Comparison of ENCODE assay signal across 1 cellular context in genomic region chr11:95067042-95067827, GRCh38.
TF ChIP-seq lines count a peak whose summit lies in the region.

No MANE protein-coding gene starts in this region.

TF ChIP-seq in HepG2, 621 proteins besides CTCF, POLR2A, EP300 and RAD21 (continued from another document and continues in another):
- TF ChIP-seq KDM2A (CRISPR knock-in tag; IDR thresholded peaks at IDR 0.05; ENCODE audit: borderline replicate concordance, low read depth) = peak; percentile 84
- no peak; the same call in none of the 2 replicates for TF ChIP-seq NKX3-1 (CRISPR knock-in tag; IDR thresholded peaks at IDR 0.05)
- TF ChIP-seq ZNF644 (CRISPR knock-in tag; IDR thresholded peaks at IDR 0.05; ENCODE audit: low read depth) = no peak
- TF ChIP-seq PRPF4 (IDR thresholded peaks at IDR 0.05; ENCODE audit: low read depth, low read length, poor library complexity, severe bottlenecking) = no peak
- TF ChIP-seq GATA4 (IDR thresholded peaks at IDR 0.05; ENCODE audit: borderline replicate concordance, low read depth) = no peak
- TF ChIP-seq SNRNP70 (IDR thresholded peaks at IDR 0.05; ENCODE audit: low read depth, low read length) = no peak
- no peak for TF ChIP-seq RFX3 (CRISPR knock-in tag; IDR thresholded peaks at IDR 0.05)
- TF ChIP-seq ZNF34 (CRISPR knock-in tag; IDR thresholded peaks at IDR 0.05; ENCODE audit: borderline replicate concordance) = peak; percentile 90; the same call in 1 of the 2 replicates
- no peak for TF ChIP-seq ZNF577 (CRISPR knock-in tag; IDR thresholded peaks at IDR 0.05; ENCODE audit: borderline replicate concordance, low read depth)
- TF ChIP-seq PCBP1 (IDR thresholded peaks at IDR 0.05; ENCODE audit: borderline replicate concordance, low read depth, low read length) = no peak
- no peak for TF ChIP-seq KLF9 (CRISPR knock-in tag; IDR thresholded peaks at IDR 0.05; ENCODE audit: low read depth)
- no peak for TF ChIP-seq HNRNPUL1 (IDR thresholded peaks at IDR 0.05; ENCODE audit: low read depth, low read length)
- TF ChIP-seq TCF7 (IDR thresholded peaks at IDR 0.05; ENCODE audit: low read depth) = no peak
- TF ChIP-seq SRY (CRISPR knock-in tag; IDR thresholded peaks at IDR 0.05) = peak; percentile 76; the same call in 1 of the 2 replicates
- TF ChIP-seq ZNF562 (CRISPR knock-in tag; IDR thresholded peaks at IDR 0.05; ENCODE audit: borderline replicate concordance) = no peak
- no peak for TF ChIP-seq GZF1 (CRISPR knock-in tag; IDR thresholded peaks at IDR 0.05)
- TF ChIP-seq ZNF720 (CRISPR knock-in tag; IDR thresholded peaks at IDR 0.05) = no peak
- no peak for TF ChIP-seq NFRKB (IDR thresholded peaks at IDR 0.05)
- TF ChIP-seq BRD4 (CRISPR knock-in tag; IDR thresholded peaks at IDR 0.05) = peak; percentile 52; the same call in 1 of the 2 replicates
- peak; percentile 79 for TF ChIP-seq POLR2G (IDR thresholded peaks at IDR 0.05; ENCODE audit: low read depth, low read length)
- TF ChIP-seq ZNF512B (CRISPR knock-in tag; IDR thresholded peaks at IDR 0.05; ENCODE audit: borderline replicate concordance) = no peak; the same call in 1 of the 2 replicates
- no peak for TF ChIP-seq ZNF766 (CRISPR knock-in tag; IDR thresholded peaks at IDR 0.05; ENCODE audit: borderline replicate concordance)
- TF ChIP-seq, protein P1, sequence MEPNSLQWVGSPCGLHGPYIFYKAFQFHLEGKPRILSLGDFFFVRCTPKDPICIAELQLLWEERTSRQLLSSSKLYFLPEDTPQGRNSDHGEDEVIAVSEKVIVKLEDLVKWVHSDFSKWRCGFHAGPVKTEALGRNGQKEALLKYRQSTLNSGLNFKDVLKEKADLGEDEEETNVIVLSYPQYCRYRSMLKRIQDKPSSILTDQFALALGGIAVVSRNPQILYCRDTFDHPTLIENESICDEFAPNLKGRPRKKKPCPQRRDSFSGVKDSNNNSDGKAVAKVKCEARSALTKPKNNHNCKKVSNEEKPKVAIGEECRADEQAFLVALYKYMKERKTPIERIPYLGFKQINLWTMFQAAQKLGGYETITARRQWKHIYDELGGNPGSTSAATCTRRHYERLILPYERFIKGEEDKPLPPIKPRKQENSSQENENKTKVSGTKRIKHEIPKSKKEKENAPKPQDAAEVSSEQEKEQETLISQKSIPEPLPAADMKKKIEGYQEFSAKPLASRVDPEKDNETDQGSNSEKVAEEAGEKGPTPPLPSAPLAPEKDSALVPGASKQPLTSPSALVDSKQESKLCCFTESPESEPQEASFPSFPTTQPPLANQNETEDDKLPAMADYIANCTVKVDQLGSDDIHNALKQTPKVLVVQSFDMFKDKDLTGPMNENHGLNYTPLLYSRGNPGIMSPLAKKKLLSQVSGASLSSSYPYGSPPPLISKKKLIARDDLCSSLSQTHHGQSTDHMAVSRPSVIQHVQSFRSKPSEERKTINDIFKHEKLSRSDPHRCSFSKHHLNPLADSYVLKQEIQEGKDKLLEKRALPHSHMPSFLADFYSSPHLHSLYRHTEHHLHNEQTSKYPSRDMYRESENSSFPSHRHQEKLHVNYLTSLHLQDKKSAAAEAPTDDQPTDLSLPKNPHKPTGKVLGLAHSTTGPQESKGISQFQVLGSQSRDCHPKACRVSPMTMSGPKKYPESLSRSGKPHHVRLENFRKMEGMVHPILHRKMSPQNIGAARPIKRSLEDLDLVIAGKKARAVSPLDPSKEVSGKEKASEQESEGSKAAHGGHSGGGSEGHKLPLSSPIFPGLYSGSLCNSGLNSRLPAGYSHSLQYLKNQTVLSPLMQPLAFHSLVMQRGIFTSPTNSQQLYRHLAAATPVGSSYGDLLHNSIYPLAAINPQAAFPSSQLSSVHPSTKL (CRISPR knock-in tag; IDR thresholded peaks at IDR 0.05) = peak; percentile 54
- TF ChIP-seq RORA (CRISPR knock-in tag; IDR thresholded peaks at IDR 0.05) = no peak
- 0 out of 2 replicates have a peak, but pooled peaks have one; percentile 67 for TF ChIP-seq ZNF589 (CRISPR knock-in tag; conservative IDR thresholded peaks at IDR 0.05)
- peak; percentile 45; the same call in 1 of the 2 replicates for TF ChIP-seq AHR (CRISPR knock-in tag; IDR thresholded peaks at IDR 0.05)
- TF ChIP-seq, protein P2, sequence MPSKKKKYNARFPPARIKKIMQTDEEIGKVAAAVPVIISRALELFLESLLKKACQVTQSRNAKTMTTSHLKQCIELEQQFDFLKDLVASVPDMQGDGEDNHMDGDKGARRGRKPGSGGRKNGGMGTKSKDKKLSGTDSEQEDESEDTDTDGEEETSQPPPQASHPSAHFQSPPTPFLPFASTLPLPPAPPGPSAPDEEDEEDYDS (CRISPR knock-in tag; IDR thresholded peaks at IDR 0.05) = peak; percentile 10; the same call in 1 of the 2 replicates
- no peak for TF ChIP-seq ZNF414 (CRISPR knock-in tag; IDR thresholded peaks at IDR 0.05)
- TF ChIP-seq PRDM10 (CRISPR knock-in tag; IDR thresholded peaks at IDR 0.05; ENCODE audit: low read depth) = no peak
- TF ChIP-seq ZFP36L2 (CRISPR knock-in tag; IDR thresholded peaks at IDR 0.05) = no peak
- TF ChIP-seq, protein P3, sequence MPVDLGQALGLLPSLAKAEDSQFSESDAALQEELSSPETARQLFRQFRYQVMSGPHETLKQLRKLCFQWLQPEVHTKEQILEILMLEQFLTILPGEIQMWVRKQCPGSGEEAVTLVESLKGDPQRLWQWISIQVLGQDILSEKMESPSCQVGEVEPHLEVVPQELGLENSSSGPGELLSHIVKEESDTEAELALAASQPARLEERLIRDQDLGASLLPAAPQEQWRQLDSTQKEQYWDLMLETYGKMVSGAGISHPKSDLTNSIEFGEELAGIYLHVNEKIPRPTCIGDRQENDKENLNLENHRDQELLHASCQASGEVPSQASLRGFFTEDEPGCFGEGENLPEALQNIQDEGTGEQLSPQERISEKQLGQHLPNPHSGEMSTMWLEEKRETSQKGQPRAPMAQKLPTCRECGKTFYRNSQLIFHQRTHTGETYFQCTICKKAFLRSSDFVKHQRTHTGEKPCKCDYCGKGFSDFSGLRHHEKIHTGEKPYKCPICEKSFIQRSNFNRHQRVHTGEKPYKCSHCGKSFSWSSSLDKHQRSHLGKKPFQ (CRISPR knock-in tag; IDR thresholded peaks at IDR 0.05; ENCODE audit: insufficient replicate concordance) = peak; percentile 73
- TF ChIP-seq, protein P4, sequence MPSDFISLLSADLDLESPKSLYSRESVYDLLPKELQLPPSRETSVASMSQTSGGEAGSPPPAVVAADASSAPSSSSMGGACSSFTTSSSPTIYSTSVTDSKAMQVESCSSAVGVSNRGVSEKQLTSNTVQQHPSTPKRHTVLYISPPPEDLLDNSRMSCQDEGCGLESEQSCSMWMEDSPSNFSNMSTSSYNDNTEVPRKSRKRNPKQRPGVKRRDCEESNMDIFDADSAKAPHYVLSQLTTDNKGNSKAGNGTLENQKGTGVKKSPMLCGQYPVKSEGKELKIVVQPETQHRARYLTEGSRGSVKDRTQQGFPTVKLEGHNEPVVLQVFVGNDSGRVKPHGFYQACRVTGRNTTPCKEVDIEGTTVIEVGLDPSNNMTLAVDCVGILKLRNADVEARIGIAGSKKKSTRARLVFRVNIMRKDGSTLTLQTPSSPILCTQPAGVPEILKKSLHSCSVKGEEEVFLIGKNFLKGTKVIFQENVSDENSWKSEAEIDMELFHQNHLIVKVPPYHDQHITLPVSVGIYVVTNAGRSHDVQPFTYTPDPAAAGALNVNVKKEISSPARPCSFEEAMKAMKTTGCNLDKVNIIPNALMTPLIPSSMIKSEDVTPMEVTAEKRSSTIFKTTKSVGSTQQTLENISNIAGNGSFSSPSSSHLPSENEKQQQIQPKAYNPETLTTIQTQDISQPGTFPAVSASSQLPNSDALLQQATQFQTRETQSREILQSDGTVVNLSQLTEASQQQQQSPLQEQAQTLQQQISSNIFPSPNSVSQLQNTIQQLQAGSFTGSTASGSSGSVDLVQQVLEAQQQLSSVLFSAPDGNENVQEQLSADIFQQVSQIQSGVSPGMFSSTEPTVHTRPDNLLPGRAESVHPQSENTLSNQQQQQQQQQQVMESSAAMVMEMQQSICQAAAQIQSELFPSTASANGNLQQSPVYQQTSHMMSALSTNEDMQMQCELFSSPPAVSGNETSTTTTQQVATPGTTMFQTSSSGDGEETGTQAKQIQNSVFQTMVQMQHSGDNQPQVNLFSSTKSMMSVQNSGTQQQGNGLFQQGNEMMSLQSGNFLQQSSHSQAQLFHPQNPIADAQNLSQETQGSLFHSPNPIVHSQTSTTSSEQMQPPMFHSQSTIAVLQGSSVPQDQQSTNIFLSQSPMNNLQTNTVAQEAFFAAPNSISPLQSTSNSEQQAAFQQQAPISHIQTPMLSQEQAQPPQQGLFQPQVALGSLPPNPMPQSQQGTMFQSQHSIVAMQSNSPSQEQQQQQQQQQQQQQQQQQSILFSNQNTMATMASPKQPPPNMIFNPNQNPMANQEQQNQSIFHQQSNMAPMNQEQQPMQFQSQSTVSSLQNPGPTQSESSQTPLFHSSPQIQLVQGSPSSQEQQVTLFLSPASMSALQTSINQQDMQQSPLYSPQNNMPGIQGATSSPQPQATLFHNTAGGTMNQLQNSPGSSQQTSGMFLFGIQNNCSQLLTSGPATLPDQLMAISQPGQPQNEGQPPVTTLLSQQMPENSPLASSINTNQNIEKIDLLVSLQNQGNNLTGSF (CRISPR knock-in tag; IDR thresholded peaks at IDR 0.05) = 0 out of 2 replicates have a peak, but pooled peaks have one; percentile 13
- TF ChIP-seq ZBTB43 (CRISPR knock-in tag; conservative IDR thresholded peaks at IDR 0.05) = no peak
- no peak for TF ChIP-seq NFATC3 (CRISPR knock-in tag; IDR thresholded peaks at IDR 0.05)
- TF ChIP-seq PATZ1 (CRISPR knock-in tag; IDR thresholded peaks at IDR 0.05) = peak; percentile 48
- no peak for TF ChIP-seq PAX8 (CRISPR knock-in tag; IDR thresholded peaks at IDR 0.05; ENCODE audit: borderline replicate concordance)
- TF ChIP-seq ZNF101 (CRISPR knock-in tag; IDR thresholded peaks at IDR 0.05; ENCODE audit: borderline replicate concordance, low read depth) = no peak; the same call in 1 of the 2 replicates
